Comparison of ENCODE assay signal across 9 cellular contexts in the genomic region with DNA sequence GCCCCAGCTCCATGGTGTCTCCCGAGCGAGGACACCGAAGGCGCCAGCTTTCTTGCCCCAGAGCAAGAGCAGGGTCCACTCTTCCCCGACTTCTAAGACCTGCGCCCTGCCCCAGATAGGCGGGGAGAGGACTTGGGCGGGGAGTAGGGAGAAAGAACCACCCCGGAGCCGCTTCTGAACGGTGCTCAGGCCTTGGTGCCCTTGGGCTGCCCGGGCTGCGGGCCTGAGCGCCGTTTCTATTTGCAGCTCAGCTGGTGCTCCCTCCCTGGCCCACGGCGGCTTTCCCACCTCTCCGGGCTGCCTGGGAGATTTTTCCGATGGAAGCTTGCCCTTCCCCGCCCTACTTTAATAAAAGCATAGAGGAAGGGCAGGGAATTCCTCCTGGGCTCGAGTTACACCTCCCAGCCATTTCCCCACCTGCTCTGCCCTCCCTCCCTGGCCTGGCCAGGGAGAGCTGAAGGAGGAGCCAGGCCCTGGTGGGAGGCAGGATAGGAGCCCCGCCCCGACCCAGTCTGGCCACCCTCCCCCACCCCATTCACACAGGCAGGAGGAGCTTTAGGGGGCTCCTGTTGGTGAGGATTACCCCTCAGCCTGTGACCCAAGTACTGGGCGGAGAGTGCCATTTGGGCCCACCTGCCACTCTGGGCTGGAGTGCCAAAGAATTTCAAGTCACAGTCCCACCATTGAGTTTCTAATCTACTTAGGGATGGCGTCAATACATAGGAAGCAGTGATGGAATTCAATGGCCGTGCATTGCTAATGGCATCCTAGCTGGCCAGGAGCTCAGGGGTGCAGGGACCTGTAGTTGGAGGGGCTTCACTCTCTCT. TPM values are rescaled to one million over a fixed set of nuclear protein-coding genes. Genes with fewer than 3 reads are reported as not detected.
DNase-seq lines count a peak whose midpoint lies in the region; ATAC-seq and TF ChIP-seq lines count a peak whose summit lies in the region.
"Had no signal": no experiment of that assay in that cellular context is flagged by ENCODE, and none has a peak within 500 bp of the region (broad histone marks: within the 10 kb centered on the region; RNA-seq: fewer than 3 reads in every experiment).

No MANE protein-coding gene starts in this region.

- peak overlapping the region; percentile 67 for H3K4me3 Mint-ChIP-seq in activated T-helper 1 cell treated with anti-CD3 and anti-CD28 coated beads, Interleukin-12 subunit alpha, Interleukin-12 subunit beta, Interleukin-2, Interleukin-4 antibody, amounts not matched to agents 30 ng/mL and 10 ng/mL and 1 ng/mL, durations not matched to agents 14 hours and 24 hours and 36 hours
- H3K4me3 Mint-ChIP-seq in activated naive CD8-positive, alpha-beta T cell treated with anti-CD3 and anti-CD28 coated beads for 36 hours = no peak overlapping the region
- no peak overlapping the region for H3K4me3 Mint-ChIP-seq in activated CD4-positive, alpha-beta memory T cell treated with anti-CD3 and anti-CD28 coated beads for 36 hours

- peaks cover 21 to 40% of the 10 kb centered on the region in 2 experiments for H3K4me1 ChIP-seq in HCT116 (ENCODE audit: control insufficient read depth in 1 of 2, insufficient read depth in 2 of 2, low read length in 2 of 2)
- peaks cover 26% of the 10 kb centered on the region for H3K4me1 ChIP-seq in right cardiac atrium (ENCODE audit: control insufficient read depth, insufficient read depth, low read length)
- peaks cover 34 to 45% of the 10 kb centered on the region in 2 donors for H3K4me1 ChIP-seq in gastrocnemius medialis

- no peaks in the 10 kb centered on the region for H3K9me2 ChIP-seq in HCT116 (ENCODE audit: insufficient read depth)

- no peak overlapping the region for H2AFZ ChIP-seq in HCT116 (ENCODE audit: low read depth, low read length, poor library complexity, severe bottlenecking)

- H3K36me3 ChIP-seq in HCT116 (ENCODE audit: control insufficient read depth in 1 of 2, insufficient read depth in 2 of 2, low read length in 2 of 2) (no peaks in the 10 kb centered on the region), gastrocnemius medialis (no peaks in the 10 kb centered on the region)

- peaks cover 8% of the 10 kb centered on the region for H3K4me1 Mint-ChIP-seq in activated T-helper 1 cell treated with anti-CD3 and anti-CD28 coated beads, Interleukin-12 subunit alpha, Interleukin-12 subunit beta, Interleukin-2, Interleukin-4 antibody, amounts not matched to agents 30 ng/mL and 10 ng/mL and 1 ng/mL, durations not matched to agents 14 hours and 24 hours and 36 hours (ENCODE audit: low read depth)
- H3K4me1 Mint-ChIP-seq in activated naive CD8-positive, alpha-beta T cell treated with anti-CD3 and anti-CD28 coated beads for 36 hours = peaks cover 7% of the 10 kb centered on the region
- H3K4me1 Mint-ChIP-seq in activated CD4-positive, alpha-beta memory T cell treated with anti-CD3 and anti-CD28 coated beads for 36 hours (ENCODE audit: low read depth) = peaks cover 7% of the 10 kb centered on the region

- H3K9me3 ChIP-seq in HCT116 (ENCODE audit: control insufficient read depth in 1 of 2, insufficient read depth in 1 of 2, low read depth in 1 of 2, low read length in 2 of 2) (no peaks in the 10 kb centered on the region), right cardiac atrium (ENCODE audit: control insufficient read depth, low read length) (no peaks in the 10 kb centered on the region), gastrocnemius medialis (no peaks in the 10 kb centered on the region)

- H3K9me3 Mint-ChIP-seq in activated T-helper 1 cell treated with anti-CD3 and anti-CD28 coated beads, Interleukin-12 subunit alpha, Interleukin-12 subunit beta, Interleukin-2, Interleukin-4 antibody, amounts not matched to agents 30 ng/mL and 10 ng/mL and 1 ng/mL, durations not matched to agents 14 hours and 24 hours and 36 hours = no peaks in the 10 kb centered on the region
- no peaks in the 10 kb centered on the region for H3K9me3 Mint-ChIP-seq in activated naive CD8-positive, alpha-beta T cell treated with anti-CD3 and anti-CD28 coated beads for 36 hours
- H3K9me3 Mint-ChIP-seq in activated CD4-positive, alpha-beta memory T cell treated with anti-CD3 and anti-CD28 coated beads for 36 hours = no peaks in the 10 kb centered on the region

- BruUV-seq in HCT116 (replicated peaks; lab: Mats Ljungman, UMichigan) = no TSS peak

- H3K79me2 ChIP-seq in HCT116 (ENCODE audit: insufficient read depth, low read length) = peaks cover 40% of the 10 kb centered on the region; the same call in 1 of the 2 replicates

- TF ChIP-seq CTCF in HCT116 (IDR thresholded peaks at IDR 0.05 in 2 of 3, conservative IDR thresholded peaks at IDR 0.05 in 1 of 3; ENCODE audit: borderline replicate concordance in 1 of 3, insufficient read depth in 1 of 3, low read depth in 2 of 3, low read length in 2 of 3) (no peak), gastrocnemius medialis (IDR thresholded peaks at IDR 0.05 in 4 of 5, conservative IDR thresholded peaks at IDR 0.05 in 1 of 5) (no peak)

- no peak for TF ChIP-seq RAD21 in HCT116 (IDR thresholded peaks at IDR 0.05; ENCODE audit: low read depth)

- H3K27ac ChIP-seq in HCT116 (ENCODE audit: low read depth, low read length) = peak overlapping the region; percentile 93
- H3K27ac ChIP-seq in right cardiac atrium (ENCODE audit: low read length) = peak overlapping the region; percentile 88
- H3K27ac ChIP-seq in gastrocnemius medialis = peak overlapping the region; percentile 73 to 92 (median 91)

- ATAC-seq in HCT116 (peak; percentile 61), right cardiac atrium (peak; percentile 46 to 47), gastrocnemius medialis (peak in 1 of 2 donors; percentile 32), HG02610 (IDR thresholded peaks at IDR 0.05; ENCODE audit: unreplicated experiment) (no peak)

- RAD21 ChIA-PET in HCT116 (lab: Charles Lee; ENCODE audit: low non-redundant PET in 1 of 2, low total read pairs in 2 of 2, uncharacterized antibody in 2 of 2, unreplicated experiment in 2 of 2) = no interaction called here

- in situ Hi-C loops in gastrocnemius medialis (cut with MboI; ENCODE audit: low sequenced_read_pairs in 4 of 4) = loop anchor here in 2 of 4 donors (10.0 kb wide), 1 partner anchor 97 kb away; a partner anchor contains a TSS

- H3K27ac Mint-ChIP-seq in activated T-helper 1 cell treated with anti-CD3 and anti-CD28 coated beads, Interleukin-12 subunit alpha, Interleukin-12 subunit beta, Interleukin-2, Interleukin-4 antibody, amounts not matched to agents 30 ng/mL and 10 ng/mL and 1 ng/mL, durations not matched to agents 14 hours and 24 hours and 36 hours = no peak overlapping the region
- H3K27ac Mint-ChIP-seq in activated naive CD8-positive, alpha-beta T cell treated with anti-CD3 and anti-CD28 coated beads for 36 hours = no peak overlapping the region
- no peak overlapping the region for H3K27ac Mint-ChIP-seq in activated CD4-positive, alpha-beta memory T cell treated with anti-CD3 and anti-CD28 coated beads for 36 hours

- H3K27me3 Mint-ChIP-seq in activated T-helper 1 cell treated with anti-CD3 and anti-CD28 coated beads, Interleukin-12 subunit alpha, Interleukin-12 subunit beta, Interleukin-2, Interleukin-4 antibody, amounts not matched to agents 30 ng/mL and 10 ng/mL and 1 ng/mL, durations not matched to agents 14 hours and 24 hours and 36 hours (ENCODE audit: insufficient read depth) = peaks cover 28% of the 10 kb centered on the region
- peaks cover 13% of the 10 kb centered on the region for H3K27me3 Mint-ChIP-seq in activated naive CD8-positive, alpha-beta T cell treated with anti-CD3 and anti-CD28 coated beads for 36 hours
- H3K27me3 Mint-ChIP-seq in activated CD4-positive, alpha-beta memory T cell treated with anti-CD3 and anti-CD28 coated beads for 36 hours = no peaks in the 10 kb centered on the region

- peak; percentile 36 for DNase-seq in HCT116 (ENCODE audit: low read depth, low spot score)
- no peak for DNase-seq in activated T-helper 1 cell treated with anti-CD3 and anti-CD28 coated beads, Interleukin-12 subunit alpha, Interleukin-12 subunit beta, Interleukin-2, Interleukin-4 antibody, amounts not matched to agents 30 ng/mL and 10 ng/mL and 1 ng/mL, durations not matched to agents 14 hours and 24 hours and 36 hours (ENCODE audit: low spot score)
- peak; percentile 60 to 82 (median 79) for DNase-seq in right cardiac atrium
- peak in 1 of 2 donors; percentile 35 for DNase-seq in gastrocnemius medialis
- no peak for DNase-seq in activated naive CD8-positive, alpha-beta T cell treated with anti-CD3 and anti-CD28 coated beads for 36 hours
- DNase-seq in activated CD4-positive, alpha-beta memory T cell treated with anti-CD3 and anti-CD28 coated beads for 36 hours = no peak
- DNase-seq in SHP77 treated with DMSO at 0.1 percent for 48 hours (lab: John Stamatoyannopoulos, UW) = no peak

- H3K27me3 ChIP-seq in HCT116 (ENCODE audit: insufficient read depth, low read length) (no peaks in the 10 kb centered on the region), right cardiac atrium (ENCODE audit: control insufficient read depth, insufficient read depth) (no peaks in the 10 kb centered on the region), gastrocnemius medialis (no peaks in the 10 kb centered on the region)

- no peaks in the 10 kb centered on the region for H4K20me1 ChIP-seq in HCT116 (ENCODE audit: insufficient read depth)

- peak overlapping the region; percentile 95 for H3K4me2 ChIP-seq in HCT116 (ENCODE audit: low read length)

- POLR2A ChIA-PET in HCT116 (lab: Charles Lee) = interaction anchor here (0.7 to 0.9 kb wide), 2 partner anchors 94 to 310 kb away, joined by 4 read pairs; no protein-coding TSS in a partner anchor
- POLR2A ChIA-PET in activated CD4-positive, alpha-beta memory T cell treated with anti-CD3 and anti-CD28 coated beads for 36 hours (lab: Charles Lee) = no interaction called here

- 15% methylated on average over 26 of the region's 26 CpGs for WGBS in right cardiac atrium

- no peak for TF ChIP-seq POLR2A in HCT116 (IDR thresholded peaks at IDR 0.05; ENCODE audit: borderline replicate concordance, extremely low read depth, insufficient read depth, insufficient read length)
- no peak for TF ChIP-seq POLR2A in gastrocnemius medialis (IDR thresholded peaks at IDR 0.05)

- peak overlapping the region; percentile 73 for H3K9ac ChIP-seq in HCT116 (ENCODE audit: low read length)

- intact Hi-C loops in HCT116 (cut with micrococcal nuclease) (loop anchor here (10.0 kb wide), 2 partner anchors 277 to 307 kb away; no protein-coding TSS in a partner anchor), right cardiac atrium (cut with DNase I) (loop anchor here in 1 of 4 donors (10.0 kb wide), 1 partner anchor 167 kb away; a partner anchor contains a TSS), gastrocnemius medialis (cut with DNase I; ENCODE audit: low total_unique reads) (loop anchor here (1.0 to 5.0 kb wide), 3 partner anchors 102 to 235 kb away; a partner anchor contains a TSS)
- intact Hi-C loops in activated T-helper 1 cell treated with anti-CD3 and anti-CD28 coated beads, Interleukin-12 subunit alpha, Interleukin-12 subunit beta, Interleukin-2, Interleukin-4 antibody, amounts not matched to agents 30 ng/mL and 10 ng/mL and 1 ng/mL, durations not matched to agents 14 hours and 24 hours and 36 hours (cut with micrococcal nuclease) = no loop called here
- intact Hi-C loops in activated CD4-positive, alpha-beta memory T cell treated with anti-CD3 and anti-CD28 coated beads for 36 hours (cut with micrococcal nuclease) = loop anchor here (10.0 kb wide), 3 partner anchors 167 to 457 kb away; a partner anchor contains a TSS

- CTCF ChIA-PET in HCT116 (lab: Charles Lee) = interaction anchor here (0.6 to 1.4 kb wide), 2 partner anchors 102 to 362 kb away, joined by 3 to 4 read pairs; a partner anchor contains a TSS
- CTCF ChIA-PET in activated CD4-positive, alpha-beta memory T cell treated with anti-CD3 and anti-CD28 coated beads for 36 hours (lab: Charles Lee) = interaction anchor here (0.6 to 1.7 kb wide), 5 partner anchors 25 to 165 kb away, joined by 3 to 5 read pairs (median 3); no protein-coding TSS in a partner anchor

- peak overlapping the region; percentile 78 to 94 for H3K4me3 ChIP-seq in HCT116 (replicated peaks in 1 of 2; ENCODE audit: low read depth in 1 of 2, low read length in 2 of 2)
- H3K4me3 ChIP-seq in right cardiac atrium (ENCODE audit: low read length) = peak overlapping the region; percentile 57
- H3K4me3 ChIP-seq in gastrocnemius medialis = peak overlapping the region; percentile 66 to 99 (median 70)

- H3K36me3 Mint-ChIP-seq in activated T-helper 1 cell treated with anti-CD3 and anti-CD28 coated beads, Interleukin-12 subunit alpha, Interleukin-12 subunit beta, Interleukin-2, Interleukin-4 antibody, amounts not matched to agents 30 ng/mL and 10 ng/mL and 1 ng/mL, durations not matched to agents 14 hours and 24 hours and 36 hours (ENCODE audit: low read depth) = no peaks in the 10 kb centered on the region
- H3K36me3 Mint-ChIP-seq in activated naive CD8-positive, alpha-beta T cell treated with anti-CD3 and anti-CD28 coated beads for 36 hours = no peaks in the 10 kb centered on the region
- H3K36me3 Mint-ChIP-seq in activated CD4-positive, alpha-beta memory T cell treated with anti-CD3 and anti-CD28 coated beads for 36 hours = no peaks in the 10 kb centered on the region

RNA-seq across cellular contexts. Expression of a gene that starts 2.0 kb away (rescaled TPM):
- total RNA-seq in HCT116 (2021; ENCODE audit: unreplicated experiment) (38.5 TPM), right cardiac atrium (10 to 100 TPM; 51.2 to 72.6 (median 64.8) TPM), gastrocnemius medialis (1 to 10 TPM; 2.9 to 8.1 (median 4.9) TPM)
- 25.4 and 27.9 TPM in 2 replicates for polyA plus RNA-seq in HCT116 (2012)
- total RNA-seq in activated T-helper 1 cell treated with anti-CD3 and anti-CD28 coated beads, Interleukin-12 subunit alpha, Interleukin-12 subunit beta, Interleukin-2, Interleukin-4 antibody, amounts not matched to agents 30 ng/mL and 10 ng/mL and 1 ng/mL, durations not matched to agents 14 hours and 24 hours and 36 hours = 1.1 and 1.3 TPM in 2 replicates
- 41.2 TPM for polyA plus RNA-seq in right cardiac atrium
- total RNA-seq in activated naive CD8-positive, alpha-beta T cell treated with anti-CD3 and anti-CD28 coated beads for 36 hours = under 1 TPM; 0.12 to 0.25 TPM
- total RNA-seq in activated CD4-positive, alpha-beta memory T cell treated with anti-CD3 and anti-CD28 coated beads for 36 hours = under 1 TPM; 0.46 to 0.71 TPM

RNA-seq across cellular contexts. Expression of a gene that starts 26.3 kb away (rescaled TPM):
- total RNA-seq in HCT116 (2021; ENCODE audit: unreplicated experiment) (73.1 TPM), right cardiac atrium (10 to 100 TPM; 24.5 to 35.3 (median 29.3) TPM), gastrocnemius medialis (10 to 100 TPM in 2 of 4 donors, 1 to 10 TPM in 2; 5.7 to 31.2 (median 15.9) TPM)
- 52.4 and 54.0 TPM in 2 replicates for polyA plus RNA-seq in HCT116 (2012)
- total RNA-seq in activated T-helper 1 cell treated with anti-CD3 and anti-CD28 coated beads, Interleukin-12 subunit alpha, Interleukin-12 subunit beta, Interleukin-2, Interleukin-4 antibody, amounts not matched to agents 30 ng/mL and 10 ng/mL and 1 ng/mL, durations not matched to agents 14 hours and 24 hours and 36 hours = 60.8 and 63.0 TPM in 2 replicates
- 25.9 TPM for polyA plus RNA-seq in right cardiac atrium
- total RNA-seq in activated naive CD8-positive, alpha-beta T cell treated with anti-CD3 and anti-CD28 coated beads for 36 hours = 10 to 100 TPM; 52.6 to 54.2 TPM
- 10 to 100 TPM; 42.2 to 46.0 TPM for total RNA-seq in activated CD4-positive, alpha-beta memory T cell treated with anti-CD3 and anti-CD28 coated beads for 36 hours

RNA-seq across cellular contexts. Expression of a gene that starts 27.1 kb away (rescaled TPM):
- total RNA-seq in HCT116 (2021; ENCODE audit: unreplicated experiment) (7.1 TPM), right cardiac atrium (1 to 10 TPM; 5.5 to 9.2 (median 7.9) TPM), gastrocnemius medialis (1 to 10 TPM; 4.4 to 7.5 (median 6.7) TPM)
- polyA plus RNA-seq in HCT116 (2012) = 5.2 and 6.1 TPM in 2 replicates
- 8.5 and 9.1 TPM in 2 replicates for total RNA-seq in activated T-helper 1 cell treated with anti-CD3 and anti-CD28 coated beads, Interleukin-12 subunit alpha, Interleukin-12 subunit beta, Interleukin-2, Interleukin-4 antibody, amounts not matched to agents 30 ng/mL and 10 ng/mL and 1 ng/mL, durations not matched to agents 14 hours and 24 hours and 36 hours
- polyA plus RNA-seq in right cardiac atrium = 6.3 TPM
- total RNA-seq in activated naive CD8-positive, alpha-beta T cell treated with anti-CD3 and anti-CD28 coated beads for 36 hours = 1 to 10 TPM; 6.8 to 7.2 TPM
- total RNA-seq in activated CD4-positive, alpha-beta memory T cell treated with anti-CD3 and anti-CD28 coated beads for 36 hours = 1 to 10 TPM; 6.5 to 8.1 TPM

RNA-seq across cellular contexts. Expression of a gene that starts 56.6 kb away (rescaled TPM):
- total RNA-seq in HCT116 (2021; ENCODE audit: unreplicated experiment) (not detected), right cardiac atrium (not detected), gastrocnemius medialis (not detected)
- polyA plus RNA-seq in HCT116 (2012) = 0.01 TPM in 1 of 2 replicates, not detected in the other
- not detected in 2 replicates for total RNA-seq in activated T-helper 1 cell treated with anti-CD3 and anti-CD28 coated beads, Interleukin-12 subunit alpha, Interleukin-12 subunit beta, Interleukin-2, Interleukin-4 antibody, amounts not matched to agents 30 ng/mL and 10 ng/mL and 1 ng/mL, durations not matched to agents 14 hours and 24 hours and 36 hours
- polyA plus RNA-seq in right cardiac atrium = not detected
- total RNA-seq in activated naive CD8-positive, alpha-beta T cell treated with anti-CD3 and anti-CD28 coated beads for 36 hours = not detected
- not detected for total RNA-seq in activated CD4-positive, alpha-beta memory T cell treated with anti-CD3 and anti-CD28 coated beads for 36 hours
- total RNA-seq: M059J had no signal

Comparison
In these comparisons a context has a peak if more than half of its experiments do, and no peak if none do; other contexts are left out.
1. DNase-seq: peak in HCT116 (single experiment) and right cardiac atrium (3 of 3); none in activated T-helper 1 cell treated with anti-CD3 and anti-CD28 coated beads, Interleukin-12 subunit alpha, Interleukin-12 subunit beta, Interleukin-2, Interleukin-4 antibody, amounts not matched to agents 30 ng/mL and 10 ng/mL and 1 ng/mL, durations not matched to agents 14 hours and 24 hours and 36 hours (single experiment), activated naive CD8-positive, alpha-beta T cell treated with anti-CD3 and anti-CD28 coated beads for 36 hours (single experiment), activated CD4-positive, alpha-beta memory T cell treated with anti-CD3 and anti-CD28 coated beads for 36 hours (single experiment) and SHP77 treated with DMSO at 0.1 percent for 48 hours (single experiment).
2. Peak in every context shown above with its lines, with median percentiles within 50 percentile points of each other: H3K27ac ChIP-seq and H3K4me3 ChIP-seq.